ENCODE assay signal across 13 cellular contexts in the genomic region with DNA sequence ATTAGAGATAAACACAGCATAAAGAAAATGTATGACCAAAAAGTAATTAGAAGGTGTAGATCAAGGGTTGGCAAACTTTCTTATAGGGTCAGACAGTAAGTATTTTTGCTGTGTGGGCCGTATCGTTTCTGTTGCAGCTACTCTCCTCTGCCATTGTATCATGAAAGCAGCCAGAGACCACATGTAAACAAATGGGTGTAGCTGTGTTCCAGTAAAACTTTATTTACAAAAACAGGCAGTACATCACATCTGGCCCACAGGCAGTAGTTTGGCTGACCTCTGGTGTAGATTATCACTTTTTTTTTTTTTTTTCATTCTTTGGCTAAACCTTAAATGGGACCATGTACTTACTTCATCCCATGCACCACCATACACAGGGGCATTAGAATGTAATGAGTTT.
"Had no signal": no experiment of that assay in that cellular context is flagged by ENCODE, and none has a peak within 500 bp of the region (broad histone marks: within the 10 kb centered on the region; RNA-seq: fewer than 3 reads in every experiment).

No MANE protein-coding gene starts in this region.

- DNase-seq: activated CD4-positive, alpha-beta T cell treated with anti-CD3 and anti-CD28 coated beads for 4 hours; activated T-cell treated with anti-CD3 and anti-CD28 coated beads, Interleukin-2, amount 50 U/mL, for 4 hours; brain microvascular endothelial cell; dorsolateral prefrontal cortex; glutamatergic neuron; right lobe of liver; substantia nigra; SW 1271; T1000 had no signal

- H3K9me3 ChIP-seq: prostate gland, right lobe of liver had no signal

- H3K4me3 ChIP-seq: prostate gland, right lobe of liver had no signal

- H3K36me3 ChIP-seq: prostate gland had no signal

- H3K4me3 Mint-ChIP-seq: activated T-cell treated with anti-CD3 and anti-CD28 coated beads, Interleukin-2, amount 50 U/mL, for 4 hours; stimulated activated effector memory CD8-positive, alpha-beta T cell treated with anti-CD3 and anti-CD28 coated beads, Interleukin-12 subunit alpha, Interleukin-12 subunit beta, amount 100 ng/mL, for 72 hours; type B pancreatic cell had no signal

- H3K27me3 Mint-ChIP-seq: type B pancreatic cell had no signal

- H3K27ac ChIP-seq: brain microvascular endothelial cell, prostate gland, right lobe of liver, VCaP had no signal

- ATAC-seq: activated T-cell treated with anti-CD3 and anti-CD28 coated beads, Interleukin-2, amount 50 U/mL, for 4 hours; right lobe of liver; stimulated activated effector memory CD8-positive, alpha-beta T cell treated with anti-CD3 and anti-CD28 coated beads, Interleukin-12 subunit alpha, Interleukin-12 subunit beta, amount 100 ng/mL, for 72 hours had no signal

- H3K27me3 ChIP-seq: brain microvascular endothelial cell, dorsolateral prefrontal cortex, right lobe of liver had no signal

- H3K4me1 ChIP-seq: prostate gland, right lobe of liver had no signal

- H3K9me3 Mint-ChIP-seq: activated T-cell treated with anti-CD3 and anti-CD28 coated beads, Interleukin-2, amount 50 U/mL, for 4 hours; stimulated activated effector memory CD8-positive, alpha-beta T cell treated with anti-CD3 and anti-CD28 coated beads, Interleukin-12 subunit alpha, Interleukin-12 subunit beta, amount 100 ng/mL, for 72 hours; type B pancreatic cell had no signal

- H3K27ac Mint-ChIP-seq: stimulated activated effector memory CD8-positive, alpha-beta T cell treated with anti-CD3 and anti-CD28 coated beads, Interleukin-12 subunit alpha, Interleukin-12 subunit beta, amount 100 ng/mL, for 72 hours; type B pancreatic cell had no signal
